ENCODE assay signal across 24 cellular contexts in genomic region chr6:12578751-12579150, GRCh38.
A peak's percentile ranks its signal among the peaks of the same experiment; 100 is the strongest.
DNase-seq lines count a peak whose midpoint lies in the region; ATAC-seq, FAIRE-seq and TF ChIP-seq lines count a peak whose summit lies in the region.
"Had no signal": no experiment of that assay in that cellular context is flagged by ENCODE, and none has a peak within 500 bp of the region (broad histone marks: within the 10 kb centered on the region; RNA-seq: fewer than 3 reads in every experiment).

No MANE protein-coding gene starts in this region.

- DNase-seq in EH (ENCODE audit: low read depth) (peak; percentile 50), M059J (ENCODE audit: low read depth) (peak; percentile 95), bronchial epithelial cell (ENCODE audit: low read depth) (peak; percentile 93), osteoblast (ENCODE audit: insufficient read length, low spot score, missing footprints) (peak; percentile 81), CD1c-positive myeloid dendritic cell (ENCODE audit: extremely low spot score) (no peak)
- DNase-seq: activated CD8-positive, alpha-beta T cell treated with anti-CD3 and anti-CD28 coated beads, Interleukin-2, amount 10 ng/mL, durations not matched to agents 7 days and 5 days; activated T-cell treated with anti-CD3 and anti-CD28 coated beads, Interleukin-2, amount 50 U/mL, for 48 hours; body of pancreas; colonic mucosa; DND-41; left lung; mucosa of descending colon; NCI-H1436; NCI-H82; OCI-M1 had no signal

- H3K27ac ChIP-seq in osteoblast (ENCODE audit: low read depth, low read length), result peak overlapping the region; percentile 42
- H3K27ac ChIP-seq: body of pancreas, colonic mucosa, left lung, neural progenitor cell, SK-N-MC had no signal

- ATAC-seq in GM21576 (IDR thresholded peaks at IDR 0.05; ENCODE audit: unreplicated experiment), result no peak
- no peak for ATAC-seq in GM19467 (IDR thresholded peaks at IDR 0.05; ENCODE audit: unreplicated experiment)
- no peak for ATAC-seq in GM21717 (IDR thresholded peaks at IDR 0.05; ENCODE audit: unreplicated experiment)
- ATAC-seq: activated CD4-positive, CD25-positive, alpha-beta regulatory T cell treated with anti-CD3 and anti-CD28 coated beads, Interleukin-2, amount 50 U/mL, for 24 hours; activated CD8-positive, alpha-beta T cell treated with anti-CD3 and anti-CD28 coated beads, Interleukin-2, amount 10 ng/mL, durations not matched to agents 7 days and 5 days; body of pancreas; left lung; mucosa of descending colon had no signal

- no peak overlapping the region for H2AFZ ChIP-seq in osteoblast (ENCODE audit: low read length)
- H2AFZ ChIP-seq: neural progenitor cell had no signal

- H3K9me3 ChIP-seq in osteoblast (ENCODE audit: low read depth, low read length), result no peaks in the 10 kb centered on the region
- H3K9me3 ChIP-seq: body of pancreas, colonic mucosa, left lung, mucosa of descending colon had no signal

- H3K79me2 ChIP-seq in osteoblast (ENCODE audit: insufficient read depth, low read length), result no peaks in the 10 kb centered on the region

- no peaks in the 10 kb centered on the region for H4K20me1 ChIP-seq in osteoblast (ENCODE audit: insufficient read depth, low read length)

- H3K4me2 ChIP-seq in osteoblast (ENCODE audit: insufficient read depth, low read length), result peak overlapping the region; percentile 27
- H3K4me2 ChIP-seq: neural progenitor cell had no signal

- H3K4me3 ChIP-seq in bronchial epithelial cell (ENCODE audit: low read depth, low read length) (no peak overlapping the region), osteoblast (ENCODE audit: insufficient read depth, low read length) (no peak overlapping the region)
- H3K4me3 ChIP-seq: body of pancreas, colonic mucosa, left lung, mucosa of descending colon, neural progenitor cell, SK-N-MC had no signal

- H3K27me3 ChIP-seq in bronchial epithelial cell (ENCODE audit: control insufficient read depth, insufficient read depth, low read length) (no peaks in the 10 kb centered on the region), osteoblast (ENCODE audit: insufficient read depth, low read length) (no peaks in the 10 kb centered on the region)
- H3K27me3 ChIP-seq: body of pancreas, colonic mucosa, left lung, neural progenitor cell had no signal

- H3K4me1 ChIP-seq in osteoblast (ENCODE audit: insufficient read depth, low read length), result peaks cover 22% of the 10 kb centered on the region
- H3K4me1 ChIP-seq: body of pancreas, colonic mucosa, left lung, neural progenitor cell had no signal

- TF ChIP-seq CTCF in bronchial epithelial cell (IDR thresholded peaks at IDR 0.05; ENCODE audit: insufficient read depth, low read length, severe bottlenecking) (no peak), osteoblast (IDR thresholded peaks at IDR 0.05; ENCODE audit: extremely low read depth, low read depth, low read length) (no peak)

- H3K36me3 ChIP-seq in bronchial epithelial cell (ENCODE audit: control insufficient read depth, insufficient read depth, low read length) (no peaks in the 10 kb centered on the region), osteoblast (ENCODE audit: insufficient read depth, low read length) (no peaks in the 10 kb centered on the region)
- H3K36me3 ChIP-seq: colonic mucosa, left lung, neural progenitor cell had no signal

- no peak for FAIRE-seq in bronchial epithelial cell (lab: Jason Lieb, UNC)
- FAIRE-seq: endometrium, frontal cortex, H1 had no signal
